In genomic region chr19:7522923-7523667, GRCh38 we compare ENCODE assay signal across 8 cellular contexts. TPM values are rescaled to one million over a fixed set of nuclear protein-coding genes. Genes with fewer than 3 reads are reported as not detected.
DNase-seq lines count a peak whose midpoint lies in the region; ATAC-seq, FAIRE-seq and TF ChIP-seq lines count a peak whose summit lies in the region.

No MANE protein-coding gene starts in this region.

- DNase-seq in BJ (ENCODE audit: low read depth) (no peak), GM12878 (ENCODE audit: low read depth, low spot score) (no peak), lung (ENCODE audit: low spot score) (no peak), uterus (no peak), NCI-H345 treated with DMSO at 0.1 percent for 48 hours (lab: John Stamatoyannopoulos, UW; ENCODE audit: unreplicated experiment) (no peak), DMS153 treated with DMSO at 0.1 percent for 48 hours (lab: John Stamatoyannopoulos, UW; ENCODE audit: unreplicated experiment) (no peak)

- BruUV-seq in GM12878 (replicated peaks; lab: Mats Ljungman, UMichigan): no TSS peak

- peak overlapping the region; percentile 99 for H3K4me2 ChIP-seq in GM12878 (ENCODE audit: control insufficient read depth, insufficient read depth)

- H3K9ac ChIP-seq in GM12878 (ENCODE audit: control insufficient read depth, insufficient read depth, low read length): peak overlapping the region; percentile 80

- H3K36me3 ChIP-seq in BJ (ENCODE audit: control insufficient read depth, insufficient read depth, low read length) (peaks cover 11% of the 10 kb centered on the region), GM12878 (ENCODE audit: control insufficient read depth in 2 of 2, insufficient read depth in 2 of 2, low read length in 1 of 2) (no peaks in the 10 kb centered on the region), lung (ENCODE audit: control insufficient read depth in 2 of 2, insufficient read depth in 2 of 2, low read length in 2 of 2) (peaks cover 5 to 40% of the 10 kb centered on the region in 2 donors), uterus (no peaks in the 10 kb centered on the region)

- peaks cover 4% of the 10 kb centered on the region; the same call in 1 of the 2 replicates for H3K4me1 ChIP-seq in GM12878 (ENCODE audit: control insufficient read depth, insufficient read depth, low read length)
- H3K4me1 ChIP-seq in lung (ENCODE audit: control insufficient read depth in 2 of 2, insufficient read depth in 2 of 2, low read length in 2 of 2): no peaks in the 10 kb centered on the region
- peaks cover 0 to 8% of the 10 kb centered on the region in 2 donors for H3K4me1 ChIP-seq in uterus

- in situ Hi-C loops in GM12878 (cut with MboI): no loop called here

- POLR2A ChIA-PET in BJ (lab: Charles Lee): interaction anchor here (0.6 kb wide), 1 partner anchor 38 kb away, joined by 3 read pairs; no protein-coding TSS in a partner anchor
- POLR2A ChIA-PET in GM12878 (lab: Charles Lee): interaction anchor here (0.5 to 3.2 kb wide), 3 partner anchors 11 to 379 kb away, joined by 3 to 28 read pairs (median 3); partner anchors contain the start of gene PNPLA6

- no peak for TF ChIP-seq POLR2A in GM12878 (IDR thresholded peaks at IDR 0.05; ENCODE audit: low read depth, low read length)
- no peak for TF ChIP-seq POLR2A in uterus (IDR thresholded peaks at IDR 0.05)

- TF ChIP-seq CTCF in BJ (IDR thresholded peaks at IDR 0.05; ENCODE audit: insufficient read depth, low read depth, low read length): no peak
- TF ChIP-seq CTCF in GM12878 (IDR thresholded peaks at IDR 0.05 in 2 of 3, conservative IDR thresholded peaks at IDR 0.05 in 1 of 3; ENCODE audit: control insufficient read depth in 2 of 3, extremely low read depth in 1 of 3, insufficient read depth in 1 of 3, low read depth in 3 of 3, low read length in 3 of 3): no peak
- no peak for TF ChIP-seq CTCF in lung (IDR thresholded peaks at IDR 0.05; ENCODE audit: control extremely low read depth, extremely low read depth)
- no peak for TF ChIP-seq CTCF in uterus (IDR thresholded peaks at IDR 0.05)

- H3K79me2 ChIP-seq in GM12878 (ENCODE audit: control insufficient read depth, insufficient read depth, low read length): no peaks in the 10 kb centered on the region

- no peaks in the 10 kb centered on the region for H3K27me3 ChIP-seq in BJ (ENCODE audit: control insufficient read depth, insufficient read depth, low read length)
- no peaks in the 10 kb centered on the region for H3K27me3 ChIP-seq in GM12878 (replicated peaks in 1 of 2; ENCODE audit: control insufficient read depth in 2 of 2, insufficient read depth in 2 of 2, low read length in 1 of 2)
- H3K27me3 ChIP-seq in lung (ENCODE audit: control insufficient read depth, insufficient read depth): no peaks in the 10 kb centered on the region
- no peaks in the 10 kb centered on the region for H3K27me3 ChIP-seq in uterus

- RAD21 ChIA-PET in GM12878 (lab: Charles Lee; ENCODE audit: unreplicated experiment): interaction anchor here (1.0 to 2.1 kb wide), 6 partner anchors 12 to 276 kb away, joined by 3 to 7 read pairs (median 4); partner anchors contain the start of gene PNPLA6

- no peak for TF ChIP-seq RAD21 in GM12878 (IDR thresholded peaks at IDR 0.05; ENCODE audit: insufficient read depth, low read depth, low read length)

- peak overlapping the region; percentile 70 for H3K4me3 ChIP-seq in BJ (ENCODE audit: low read depth, low read length)
- H3K4me3 ChIP-seq in GM12878: peak overlapping the region; percentile 76
- peak overlapping the region; percentile 75 for H3K4me3 ChIP-seq in lung
- H3K4me3 ChIP-seq in uterus: peak overlapping the region; percentile 63 to 79

- no peaks in the 10 kb centered on the region for H4K20me1 ChIP-seq in GM12878 (ENCODE audit: control insufficient read depth, insufficient read depth)

- H3K9me3 ChIP-seq in GM12878 (replicated peaks; ENCODE audit: control insufficient read depth, insufficient read depth, low read length): no peaks in the 10 kb centered on the region
- H3K9me3 ChIP-seq in lung (ENCODE audit: control insufficient read depth in 2 of 2, insufficient read depth in 1 of 2, low read length in 1 of 2): no peaks in the 10 kb centered on the region
- no peaks in the 10 kb centered on the region for H3K9me3 ChIP-seq in uterus

- FAIRE-seq in GM12878 (lab: Jason Lieb, UNC): no peak

- TF ChIP-seq EP300 in GM12878 (IDR thresholded peaks at IDR 0.05; ENCODE audit: borderline replicate concordance in 1 of 2, control insufficient read depth in 1 of 2, low read depth in 2 of 2, low read length in 2 of 2): no peak

- H3K27ac ChIP-seq in GM12878 (ENCODE audit: control insufficient read depth, insufficient read depth) (no peak overlapping the region), lung (ENCODE audit: low read depth in 1 of 2, low read length in 1 of 2) (peak overlapping the region in 1 of 2 donors; percentile 3), uterus (peak overlapping the region; percentile 42 to 80)

- WGBS in GM12878 (ENCODE audit: insufficient coverage, insufficient replicate concordance, low lambda C conversion rate, missing lambda C conversion rate): 19% methylated on average over 23 of the region's 23 CpGs
- WGBS in lung, 2 donors: 10% methylated on average over 23 of the region's 23 CpGs

- H2AFZ ChIP-seq in GM12878 (ENCODE audit: control insufficient read depth, low read depth, low read length): peak overlapping the region; percentile 90

- CTCF ChIA-PET in BJ (lab: Yijun Ruan, JAX) (interaction anchor here (0.6 to 3.0 kb wide), 4 partner anchors 10 to 169 kb away, joined by 3 to 12 read pairs (median 6); partner anchors contain the start of gene PNPLA6), GM12878 (lab: Yijun Ruan, JAX) (interaction anchor here (0.5 to 2.4 kb wide), 7 partner anchors 11 to 421 kb away, joined by 3 to 9 read pairs (median 4); no protein-coding TSS in a partner anchor)

- SMC1A ChIA-PET in GM12878 (lab: Charles Lee; ENCODE audit: uncharacterized antibody, unreplicated experiment): interaction anchor here (0.6 to 1.8 kb wide), 6 partner anchors 9 to 136 kb away, joined by 3 to 10 read pairs (median 3); partner anchors contain the start of gene PNPLA6

- ATAC-seq in HG03280 (IDR thresholded peaks at IDR 0.05; ENCODE audit: unreplicated experiment) (peak; percentile 7), GM12878 (no peak), lung (ENCODE audit: insufficient read depth, low FRiP score) (no peak), GM21367 (IDR thresholded peaks at IDR 0.05; ENCODE audit: unreplicated experiment) (no peak)

- intact Hi-C loops in GM12878 (cut with micrococcal nuclease; ENCODE audit: unreplicated experiment) (no loop called here), uterus (cut with DNase I; ENCODE audit: low total_unique reads) (no loop called here)

RNA-seq across cellular contexts. Expression of gene MCOLN1, which starts 0.7 kb away (rescaled TPM):
- polyA plus RNA-seq in BJ (2011; rRNA removed): 24.6 and 50.6 TPM in 2 replicates
- polyA minus RNA-seq in BJ (2011; rRNA and poly(A)+ RNA removed): 29.6 and 32.6 TPM in 2 replicates
- total RNA-seq in GM12878 (2013; cell fraction: nucleolus; rRNA removed): 9.1 and 9.6 TPM in 2 replicates
- 2.2 and 2.8 TPM in 2 replicates for total RNA-seq in GM12878 (2014; rRNA removed)
- total RNA-seq in GM12878 (2014; rRNA removed; fragmentation: Illumina TruSeq; extraction: Trizol): 2.3 and 3.0 TPM in 2 replicates
- total RNA-seq in GM12878 (2021): 10.9 and 13.9 TPM in 2 replicates
- 2.7 TPM for polyA plus RNA-seq in GM12878 (2011; ENCODE audit: low read depth)
- 2.8 and 6.0 TPM in 2 replicates for polyA plus RNA-seq in GM12878 (2011; rRNA removed)
- polyA plus RNA-seq in GM12878 (2011; cell fraction: cytosol; rRNA removed): 5.7 and 8.7 TPM in 2 replicates
- 26.1 and 38.4 TPM in 2 replicates for polyA plus RNA-seq in GM12878 (2011; cell fraction: nucleus; rRNA removed)
- polyA plus RNA-seq in GM12878 (2012): 5.5 and 6.2 TPM in 2 replicates
- polyA plus RNA-seq in GM12878 (2014; fragmentation: Illumina TruSeq; extraction: Trizol): 1.9 and 3.7 TPM in 2 replicates
- 1 to 10 TPM in 1 of 2 experiments, under 1 TPM in 1; 0.42 to 1.4 TPM for polyA plus RNA-seq in GM12878 (2014; fragmentation: Nextera tagmentation; extraction: Ambion mirVana)
- 13.6 and 15.6 TPM in 2 replicates for polyA plus RNA-seq in GM12878 (2014; rRNA removed)
- 10 to 100 TPM; 12.4 to 14.4 TPM for polyA plus RNA-seq in GM12878 (2016; fragmentation: Nextera tagmentation; extraction: Ambion mirVana)
- 8.1 and 11.8 TPM in 2 replicates for polyA minus RNA-seq in GM12878 (2011; rRNA and poly(A)+ RNA removed)
- polyA minus RNA-seq in GM12878 (2011; cell fraction: cytosol; rRNA and poly(A)+ RNA removed): 2.9 and 3.7 TPM in 2 replicates
- 3.7 and 7.2 TPM in 2 replicates for polyA minus RNA-seq in GM12878 (2011; cell fraction: nucleus; rRNA and poly(A)+ RNA removed)
- 10 to 100 TPM; 11.6 to 65.3 TPM for total RNA-seq in lung
- 10 to 100 TPM; 54.4 to 68.1 TPM for polyA plus RNA-seq in lung
- 10 to 100 TPM in 1 of 4 donors, 1 to 10 TPM in 3; 5.6 to 24.7 (median 8.0) TPM for total RNA-seq in uterus

RNA-seq across cellular contexts. Expression of gene ZNF358, which starts 7.2 kb away (rescaled TPM):
- polyA plus RNA-seq in BJ (2011; rRNA removed): 25.0 and 43.9 TPM in 2 replicates
- 21.4 and 27.4 TPM in 2 replicates for polyA minus RNA-seq in BJ (2011; rRNA and poly(A)+ RNA removed)
- 2.5 and 3.0 TPM in 2 replicates for total RNA-seq in GM12878 (2013; cell fraction: nucleolus; rRNA removed)
- 2.1 and 3.0 TPM in 2 replicates for total RNA-seq in GM12878 (2014; rRNA removed)
- total RNA-seq in GM12878 (2014; rRNA removed; fragmentation: Illumina TruSeq; extraction: Trizol): 1.8 and 1.9 TPM in 2 replicates
- total RNA-seq in GM12878 (2021): 4.9 and 6.3 TPM in 2 replicates
- 2.0 TPM for polyA plus RNA-seq in GM12878 (2011; ENCODE audit: low read depth)
- 0.13 and 0.50 TPM in 2 replicates for polyA plus RNA-seq in GM12878 (2011; rRNA removed)
- polyA plus RNA-seq in GM12878 (2011; cell fraction: cytosol; rRNA removed): 0.89 and 1.5 TPM in 2 replicates
- 0.43 and 0.63 TPM in 2 replicates for polyA plus RNA-seq in GM12878 (2011; cell fraction: nucleus; rRNA removed)
- 7.2 and 7.6 TPM in 2 replicates for polyA plus RNA-seq in GM12878 (2012)
- 4.1 and 5.5 TPM in 2 replicates for polyA plus RNA-seq in GM12878 (2014; fragmentation: Illumina TruSeq; extraction: Trizol)
- under 1 TPM in 1 of 2 experiments, not detected in 1; 0.09 TPM for polyA plus RNA-seq in GM12878 (2014; fragmentation: Nextera tagmentation; extraction: Ambion mirVana)
- polyA plus RNA-seq in GM12878 (2014; rRNA removed): 2.2 and 4.0 TPM in 2 replicates
- under 1 TPM; 0.59 to 0.96 TPM for polyA plus RNA-seq in GM12878 (2016; fragmentation: Nextera tagmentation; extraction: Ambion mirVana)
- 0.15 TPM in 1 of 2 replicates, not detected in the other for polyA minus RNA-seq in GM12878 (2011; rRNA and poly(A)+ RNA removed)
- polyA minus RNA-seq in GM12878 (2011; cell fraction: cytosol; rRNA and poly(A)+ RNA removed): 0.62 TPM in 1 of 2 replicates, not detected in the other
- 0.24 and 0.57 TPM in 2 replicates for polyA minus RNA-seq in GM12878 (2011; cell fraction: nucleus; rRNA and poly(A)+ RNA removed)
- total RNA-seq in lung: 10 to 100 TPM; 25.2 to 44.1 TPM
- polyA plus RNA-seq in lung: 10 to 100 TPM; 24.2 to 71.8 TPM
- 10 to 100 TPM; 19.1 to 69.1 (median 33.8) TPM for total RNA-seq in uterus

RNA-seq across cellular contexts. Expression of gene PNPLA6, which starts 12.4 kb away (rescaled TPM):
- 17.2 and 55.1 TPM in 2 replicates for polyA plus RNA-seq in BJ (2011; rRNA removed)
- polyA minus RNA-seq in BJ (2011; rRNA and poly(A)+ RNA removed): 30.2 and 44.1 TPM in 2 replicates
- total RNA-seq in GM12878 (2013; cell fraction: nucleolus; rRNA removed): 136 and 138 TPM in 2 replicates
- total RNA-seq in GM12878 (2014; rRNA removed): 47.9 and 56.8 TPM in 2 replicates
- 18.7 and 19.2 TPM in 2 replicates for total RNA-seq in GM12878 (2014; rRNA removed; fragmentation: Illumina TruSeq; extraction: Trizol)
- 105 and 113 TPM in 2 replicates for total RNA-seq in GM12878 (2021)
- 21.5 TPM for polyA plus RNA-seq in GM12878 (2011; ENCODE audit: low read depth)
- 9.2 and 16.3 TPM in 2 replicates for polyA plus RNA-seq in GM12878 (2011; rRNA removed)
- polyA plus RNA-seq in GM12878 (2011; cell fraction: cytosol; rRNA removed): 26.4 and 32.8 TPM in 2 replicates
- polyA plus RNA-seq in GM12878 (2011; cell fraction: nucleus; rRNA removed): 99.0 and 144 TPM in 2 replicates
- polyA plus RNA-seq in GM12878 (2012): 52.2 and 53.4 TPM in 2 replicates
- 9.4 and 23.2 TPM in 2 replicates for polyA plus RNA-seq in GM12878 (2014; fragmentation: Illumina TruSeq; extraction: Trizol)
- 1 to 10 TPM in 1 of 2 experiments, under 1 TPM in 1; 0.95 to 8.4 TPM for polyA plus RNA-seq in GM12878 (2014; fragmentation: Nextera tagmentation; extraction: Ambion mirVana)
- 67.9 and 72.2 TPM in 2 replicates for polyA plus RNA-seq in GM12878 (2014; rRNA removed)
- polyA plus RNA-seq in GM12878 (2016; fragmentation: Nextera tagmentation; extraction: Ambion mirVana): 10 to 100 TPM; 64.7 to 65.3 TPM
- polyA minus RNA-seq in GM12878 (2011; rRNA and poly(A)+ RNA removed): 22.1 and 68.2 TPM in 2 replicates
- polyA minus RNA-seq in GM12878 (2011; cell fraction: cytosol; rRNA and poly(A)+ RNA removed): 25.2 and 52.8 TPM in 2 replicates
- polyA minus RNA-seq in GM12878 (2011; cell fraction: nucleus; rRNA and poly(A)+ RNA removed): 45.3 and 83.2 TPM in 2 replicates
- 100 to 1,000 TPM in 1 of 2 donors, 10 to 100 TPM in 1; 41.8 to 267 TPM for total RNA-seq in lung
- polyA plus RNA-seq in lung: 100 to 1,000 TPM in 1 of 2 donors, 10 to 100 TPM in 1; 89.9 to 154 TPM
- total RNA-seq in uterus: 100 to 1,000 TPM in 1 of 4 donors, 10 to 100 TPM in 3; 26.4 to 113 (median 40.4) TPM

RNA-seq across cellular contexts. Expression of gene PEX11G, which starts 34.3 kb away (rescaled TPM):
- polyA plus RNA-seq in BJ (2011; rRNA removed): 1.9 and 3.8 TPM in 2 replicates
- 0.87 and 1.0 TPM in 2 replicates for polyA minus RNA-seq in BJ (2011; rRNA and poly(A)+ RNA removed)
- total RNA-seq in GM12878 (2013; cell fraction: nucleolus; rRNA removed): not detected in 2 replicates
- 0.73 and 0.82 TPM in 2 replicates for total RNA-seq in GM12878 (2014; rRNA removed)
- 0.40 and 0.51 TPM in 2 replicates for total RNA-seq in GM12878 (2014; rRNA removed; fragmentation: Illumina TruSeq; extraction: Trizol)
- total RNA-seq in GM12878 (2021): 1.0 and 1.8 TPM in 2 replicates
- 0.68 TPM for polyA plus RNA-seq in GM12878 (2011; ENCODE audit: low read depth)
- polyA plus RNA-seq in GM12878 (2011; rRNA removed): 0.19 and 0.29 TPM in 2 replicates
- 1.0 and 1.6 TPM in 2 replicates for polyA plus RNA-seq in GM12878 (2011; cell fraction: cytosol; rRNA removed)
- 1.0 and 1.1 TPM in 2 replicates for polyA plus RNA-seq in GM12878 (2011; cell fraction: nucleus; rRNA removed)
- polyA plus RNA-seq in GM12878 (2012): 1.1 and 1.2 TPM in 2 replicates
- 0.38 TPM in 1 of 2 replicates, not detected in the other for polyA plus RNA-seq in GM12878 (2014; fragmentation: Illumina TruSeq; extraction: Trizol)
- polyA plus RNA-seq in GM12878 (2014; fragmentation: Nextera tagmentation; extraction: Ambion mirVana): under 1 TPM in 1 of 2 experiments, not detected in 1; 0.05 TPM
- 1.2 and 1.6 TPM in 2 replicates for polyA plus RNA-seq in GM12878 (2014; rRNA removed)
- polyA plus RNA-seq in GM12878 (2016; fragmentation: Nextera tagmentation; extraction: Ambion mirVana): 1 to 10 TPM; 1.5 to 1.7 TPM
- polyA minus RNA-seq in GM12878 (2011; rRNA and poly(A)+ RNA removed): 0.41 TPM in 1 of 2 replicates, not detected in the other
- not detected in 2 replicates for polyA minus RNA-seq in GM12878 (2011; cell fraction: cytosol; rRNA and poly(A)+ RNA removed)
- polyA minus RNA-seq in GM12878 (2011; cell fraction: nucleus; rRNA and poly(A)+ RNA removed): 0.96 TPM in 1 of 2 replicates, not detected in the other
- 10 to 100 TPM in 1 of 2 donors, 1 to 10 TPM in 1; 4.1 to 10.3 TPM for total RNA-seq in lung
- polyA plus RNA-seq in lung: 10 to 100 TPM in 1 of 2 donors, 1 to 10 TPM in 1; 4.7 to 11.1 TPM
- 1 to 10 TPM in 2 of 4 donors, not detected in 2; 2.1 to 3.0 TPM for total RNA-seq in uterus
